ENCODE assay signal across 8 cellular contexts in genomic region chr22:37745548-37746365, GRCh38. TPM values are rescaled to one million over a fixed set of nuclear protein-coding genes. Genes with fewer than 3 reads are reported as not detected.
DNase-seq lines count a peak whose midpoint lies in the region; ATAC-seq and TF ChIP-seq lines count a peak whose summit lies in the region.

No MANE protein-coding gene starts in this region.

- intact Hi-C loops in left ventricle myocardium superior (cut with micrococcal nuclease): no loop called here
- intact Hi-C loops in prostate gland (cut with DNase I): no loop called here

- H3K27ac ChIP-seq in prostate gland: peak overlapping the region; percentile 86 to 94
- peak overlapping the region; percentile 95 to 100 (median 99) for H3K27ac ChIP-seq in upper lobe of left lung

- no peaks in the 10 kb centered on the region for H3K36me3 ChIP-seq in prostate gland
- no peaks in the 10 kb centered on the region for H3K36me3 ChIP-seq in upper lobe of left lung

- peak overlapping the region; percentile 79 to 94 for H3K4me3 ChIP-seq in prostate gland
- H3K4me3 ChIP-seq in upper lobe of left lung: peak overlapping the region; percentile 95 to 98 (median 96)

- DNase-seq in EL (peak; percentile 90), HCEC 1CT (peak; percentile 89), NCI-H1048 (lab: John Stamatoyannopoulos, UW) (peak; percentile 74), T-helper 2 cell (peak; percentile 75 to 90 (median 83)), amygdala (lab: John Stamatoyannopoulos, UW) (peak in 54 of 56 donors; percentile 24 to 88 (median 72)), left ventricle myocardium superior (peak; percentile 97), prostate gland (ENCODE audit: low spot score) (peak; percentile 91), upper lobe of left lung (peak; percentile 95 to 98)

- no peaks in the 10 kb centered on the region for H3K9me3 ChIP-seq in prostate gland
- no peaks in the 10 kb centered on the region for H3K9me3 ChIP-seq in upper lobe of left lung

- no peaks in the 10 kb centered on the region for H3K27me3 ChIP-seq in prostate gland (replicated peaks; ENCODE audit: insufficient read depth)
- H3K27me3 ChIP-seq in upper lobe of left lung: no peaks in the 10 kb centered on the region

- TF ChIP-seq POLR2A in prostate gland (IDR thresholded peaks at IDR 0.05) (no peak), upper lobe of left lung (IDR thresholded peaks at IDR 0.05) (peak in 1 of 4 donors; percentile 60)

- H3K4me1 ChIP-seq in prostate gland (replicated peaks) (peaks cover 23% of the 10 kb centered on the region), upper lobe of left lung (peaks cover 59 to 73% (median 62%) of the 10 kb centered on the region in 4 donors)

- no peak for TF ChIP-seq CTCF in prostate gland (IDR thresholded peaks at IDR 0.05)
- peak in 1 of 6 experiments; percentile 6 for TF ChIP-seq CTCF in upper lobe of left lung (IDR thresholded peaks at IDR 0.05)

- 1% methylated on average over 54 of the region's 94 CpGs for WGBS in prostate gland
- 0 to 1% methylated on average over 5 to 57 of the region's 94 CpGs for WGBS in upper lobe of left lung, 2 donors

- no peak for TF ChIP-seq EP300 in upper lobe of left lung (IDR thresholded peaks at IDR 0.05)

- peak; percentile 70 for ATAC-seq in left ventricle myocardium superior
- peak; percentile 76 to 85 for ATAC-seq in upper lobe of left lung (ENCODE audit: low FRiP score in 2 of 2)

RNA-seq across cellular contexts. Expression of gene TRIOBP, which starts 48.9 kb away (rescaled TPM):
- total RNA-seq in left ventricle myocardium superior (82.7 TPM), prostate gland (100 to 1,000 TPM; 114 to 115 TPM), upper lobe of left lung (100 to 1,000 TPM in 4 of 6 donors, 10 to 100 TPM in 2; 76.5 to 151 (median 113) TPM)

RNA-seq across cellular contexts. Expression of gene NOL12, which starts 59.6 kb away (rescaled TPM):
- total RNA-seq in left ventricle myocardium superior (12.0 TPM), prostate gland (10 to 100 TPM; 39.6 to 49.0 TPM), upper lobe of left lung (10 to 100 TPM; 23.5 to 89.1 (median 26.7) TPM)

Comparison
In these comparisons a context has a peak if more than half of its experiments do, and no peak if none do; other contexts are left out.
1. Peak in every context shown above with its lines: DNase-seq, ATAC-seq, H3K4me3 ChIP-seq and H3K27ac ChIP-seq.